ENCODE assay signal across 17 cellular contexts in the genomic region with DNA sequence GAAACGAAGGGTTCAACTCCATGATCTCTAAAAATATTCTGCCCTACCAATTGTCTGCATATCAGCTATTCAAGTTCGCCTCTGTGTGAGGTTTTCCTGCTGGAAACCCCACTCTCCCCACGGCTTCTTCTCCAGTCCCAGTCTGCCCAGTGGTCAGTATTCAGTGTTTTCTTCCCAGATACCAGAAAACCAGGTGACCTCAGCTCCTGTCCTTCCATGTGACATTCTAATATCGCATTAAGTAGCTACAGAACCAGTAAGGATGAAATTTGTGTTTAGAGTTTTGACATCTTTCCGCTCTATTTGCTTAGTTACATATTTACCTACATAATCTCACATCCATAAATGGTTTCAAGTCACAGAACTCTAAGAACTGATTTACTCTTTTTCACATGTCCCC. TPM values are rescaled to one million over a fixed set of nuclear protein-coding genes. Genes with fewer than 3 reads are reported as not detected.
A peak's percentile ranks its signal among the peaks of the same experiment; 100 is the strongest.
DNase-seq lines count a peak whose midpoint lies in the region; ATAC-seq and TF ChIP-seq lines count a peak whose summit lies in the region.
"Had no signal": no experiment of that assay in that cellular context is flagged by ENCODE, and none has a peak within 500 bp of the region (broad histone marks: within the 10 kb centered on the region; RNA-seq: fewer than 3 reads in every experiment).

No MANE protein-coding gene starts in this region.

- no peak overlapping the region for H3K9ac ChIP-seq in HUES6 (ENCODE audit: low read length)
- H3K9ac ChIP-seq in endocrine pancreas (ENCODE audit: control insufficient read depth, insufficient read depth, low read length): no peak overlapping the region
- no peak overlapping the region for H3K9ac ChIP-seq in neural progenitor cell
- H3K9ac ChIP-seq: BLaER1 had no signal

- H3K36me3 ChIP-seq in HUES6 (ENCODE audit: control insufficient read depth, insufficient read depth, low read length): no peaks in the 10 kb centered on the region
- no peaks in the 10 kb centered on the region for H3K36me3 ChIP-seq in endocrine pancreas (ENCODE audit: control insufficient read depth, insufficient read depth, low read length)
- H3K36me3 ChIP-seq in neural progenitor cell: no peaks in the 10 kb centered on the region
- H3K36me3 ChIP-seq: BLaER1 had no signal

- H3K9me3 ChIP-seq in HUES6 (ENCODE audit: control insufficient read depth, insufficient read depth, low read depth, low read length) (0 out of 2 replicates have a peak, but pooled peaks cover 2% of the 10 kb centered on the region), endocrine pancreas (ENCODE audit: control insufficient read depth, low read length) (no peaks in the 10 kb centered on the region), neural progenitor cell (ENCODE audit: low read depth) (no peaks in the 10 kb centered on the region)

- no peaks in the 10 kb centered on the region for H3F3A ChIP-seq in neural progenitor cell (ENCODE audit: low read depth)

- intact Hi-C loops in sciatic nerve (cut with DNase I): no loop called here

- H3K27ac ChIP-seq in HUES6 (ENCODE audit: low read depth, low read length): 0 out of 2 replicates have a peak overlapping the region, but pooled peaks have one; percentile 56
- no peak overlapping the region for H3K27ac ChIP-seq in neural progenitor cell
- H3K27ac ChIP-seq: 22Rv1, A549, BLaER1 had no signal

- peaks cover 3% of the 10 kb centered on the region; the same call in 1 of the 2 replicates for H3K27me3 ChIP-seq in HUES6 (ENCODE audit: control insufficient read depth, insufficient read depth, low read length)
- H3K27me3 ChIP-seq in endocrine pancreas (ENCODE audit: control insufficient read depth, insufficient read depth, low read length): no peaks in the 10 kb centered on the region
- H3K27me3 ChIP-seq in neural progenitor cell: no peaks in the 10 kb centered on the region
- H3K27me3 ChIP-seq: BLaER1 had no signal

- DNase-seq in DMS79 treated with DMSO at 0.1 percent for 48 hours (lab: John Stamatoyannopoulos, UW) (peak; percentile 8), DMS79 (lab: John Stamatoyannopoulos, UW) (no peak), neural progenitor cell (ENCODE audit: low spot score) (no peak), sciatic nerve (ENCODE audit: low spot score) (no peak), dermis blood vessel endothelial cell (no peak)
- DNase-seq: AML-193; CD4-positive, alpha-beta memory T cell; DMS153; HFFc6 had no signal

- no peak overlapping the region for H3K4me3 Mint-ChIP-seq in neural progenitor cell
- H3K4me3 Mint-ChIP-seq: CD14-positive monocyte, HFFc6 had no signal

- ATAC-seq in sciatic nerve: no peak
- no peak for ATAC-seq in HG03565 (IDR thresholded peaks at IDR 0.05; ENCODE audit: unreplicated experiment)
- ATAC-seq: A549, HCT116 had no signal

- H3K4me2 ChIP-seq in neural progenitor cell: no peak overlapping the region
- H3K4me2 ChIP-seq: A549, BLaER1 had no signal

- no peak for TF ChIP-seq CTCF in neural progenitor cell (IDR thresholded peaks at IDR 0.05)

- H3K4me3 ChIP-seq in HUES6 (ENCODE audit: low read depth, low read length) (no peak overlapping the region), endocrine pancreas (ENCODE audit: control insufficient read depth, insufficient read depth, low read length) (peak overlapping the region; percentile 46), neural progenitor cell (no peak overlapping the region)
- H3K4me3 ChIP-seq: A549, BLaER1 had no signal

- H4K20me1 ChIP-seq in neural progenitor cell (ENCODE audit: low read depth): no peaks in the 10 kb centered on the region
- H4K20me1 ChIP-seq: BLaER1 had no signal

- no peak overlapping the region for H3K27ac Mint-ChIP-seq in neural progenitor cell
- H3K27ac Mint-ChIP-seq: CD14-positive monocyte; CD4-positive, alpha-beta memory T cell; HFFc6 had no signal

- peaks cover 4% of the 10 kb centered on the region for H3K27me3 Mint-ChIP-seq in neural progenitor cell (ENCODE audit: insufficient read depth, low read depth)

- H2AFZ ChIP-seq in neural progenitor cell (replicated peaks): peak overlapping the region; percentile 24

- peaks cover 8% of the 10 kb centered on the region for H3K9me3 Mint-ChIP-seq in neural progenitor cell
- H3K9me3 Mint-ChIP-seq: CD4-positive, alpha-beta memory T cell; HFFc6 had no signal

- peaks cover 2% of the 10 kb centered on the region for H3K36me3 Mint-ChIP-seq in neural progenitor cell
- H3K36me3 Mint-ChIP-seq: CD14-positive monocyte; CD4-positive, alpha-beta memory T cell had no signal

- peaks cover 27% of the 10 kb centered on the region for H3K4me1 ChIP-seq in HUES6 (ENCODE audit: control insufficient read depth, insufficient read depth, low read length)
- H3K4me1 ChIP-seq in endocrine pancreas (ENCODE audit: control insufficient read depth, insufficient read depth, low read length): peaks cover 14% of the 10 kb centered on the region
- no peaks in the 10 kb centered on the region for H3K4me1 ChIP-seq in neural progenitor cell
- H3K4me1 ChIP-seq: A549, BLaER1 had no signal

- no peaks in the 10 kb centered on the region for H3K4me1 Mint-ChIP-seq in neural progenitor cell
- H3K4me1 Mint-ChIP-seq: CD14-positive monocyte had no signal

- no peaks in the 10 kb centered on the region for H3K79me2 ChIP-seq in neural progenitor cell (ENCODE audit: low read depth)

RNA-seq across cellular contexts. Expression of gene SNTG2, which starts 26.4 kb away (rescaled TPM):
- 1.1 and 5.5 TPM in 2 replicates for total RNA-seq in neural progenitor cell (ENCODE audit: low replicate concordance)
- 4.4 TPM for total RNA-seq in sciatic nerve
- total RNA-seq in dermis blood vessel endothelial cell: 0.17 TPM in 1 of 2 replicates, not detected in the other
- total RNA-seq: HFFc6 had no signal
